Comparison of ENCODE assay signal across 9 cellular contexts in genomic region chr2:106572541-106573148, GRCh38.
DNase-seq lines count a peak whose midpoint lies in the region; ATAC-seq and TF ChIP-seq lines count a peak whose summit lies in the region.
"Had no signal": no experiment of that assay in that cellular context is flagged by ENCODE, and none has a peak within 500 bp of the region (broad histone marks: within the 10 kb centered on the region; RNA-seq: fewer than 3 reads in every experiment).

No MANE protein-coding gene starts in this region.

- H3K56ac ChIP-seq in mesendoderm (ENCODE audit: low read length), result no peak overlapping the region

- H3K27ac Mint-ChIP-seq in Calu3 (ENCODE audit: unreplicated experiment), result no peak overlapping the region
- H3K27ac Mint-ChIP-seq in activated naive CD8-positive, alpha-beta T cell treated with anti-CD3 and anti-CD28 coated beads, Interleukin-2, amount 50 U/mL, for 24 hours, result no peak overlapping the region
- H3K27ac Mint-ChIP-seq: stimulated activated naive CD8-positive, alpha-beta T cell treated with anti-CD3 and anti-CD28 coated beads, Interleukin-15, Interleukin-2, amounts not matched to agents 100 ng/mL and 50 ng/mL, for 24 hours had no signal

- WGBS in mesendoderm (ENCODE audit: extremely low coverage, insufficient coverage, low lambda C conversion rate), result no CpG with 5 or more reads among the region's 4 CpGs
- WGBS in body of pancreas, 2 donors, result 53 to 61% methylated on average over 4 of the region's 4 CpGs

- no peak overlapping the region for H3K4me2 ChIP-seq in mesendoderm (ENCODE audit: low read length)

- H3K4me1 Mint-ChIP-seq in Calu3 (ENCODE audit: low read depth, unreplicated experiment), result peaks cover 8% of the 10 kb centered on the region
- H3K4me1 Mint-ChIP-seq in activated naive CD8-positive, alpha-beta T cell treated with anti-CD3 and anti-CD28 coated beads, Interleukin-2, amount 50 U/mL, for 24 hours, result no peaks in the 10 kb centered on the region

- H3K4me1 ChIP-seq in mesendoderm (ENCODE audit: control insufficient read depth, low read depth, low read length) (no peaks in the 10 kb centered on the region), body of pancreas (no peaks in the 10 kb centered on the region)

- H2BK120ac ChIP-seq in mesendoderm (ENCODE audit: low read depth, low read length), result no peak overlapping the region

- TF ChIP-seq CTCF in Calu3 (IDR thresholded peaks at IDR 0.05; ENCODE audit: unreplicated experiment) (peak; percentile 49), body of pancreas (IDR thresholded peaks at IDR 0.05) (peak in 1 of 7 experiments; percentile 8)

- H2BK5ac ChIP-seq in mesendoderm (ENCODE audit: low read length), result no peak overlapping the region

- H2BK15ac ChIP-seq in mesendoderm (replicated peaks; ENCODE audit: low read depth), result no peak overlapping the region

- H3K9ac ChIP-seq in mesendoderm (ENCODE audit: low read length), result no peak overlapping the region

- H4K8ac ChIP-seq in mesendoderm (ENCODE audit: low read depth, low read length), result no peak overlapping the region

- no peak overlapping the region for H3K4me3 Mint-ChIP-seq in Calu3 (ENCODE audit: low read depth, unreplicated experiment)
- no peak overlapping the region for H3K4me3 Mint-ChIP-seq in activated naive CD8-positive, alpha-beta T cell treated with anti-CD3 and anti-CD28 coated beads, Interleukin-2, amount 50 U/mL, for 24 hours
- H3K4me3 Mint-ChIP-seq: stimulated activated naive CD8-positive, alpha-beta T cell treated with anti-CD3 and anti-CD28 coated beads, Interleukin-15, Interleukin-2, amounts not matched to agents 100 ng/mL and 50 ng/mL, for 24 hours had no signal

- CTCF ChIA-PET in Calu3 (lab: Charles Lee), result no interaction called here

- intact Hi-C loops in Calu3 (cut with micrococcal nuclease; ENCODE audit: unreplicated experiment), result no loop called here
- intact Hi-C loops in body of pancreas (cut with DNase I), result no loop called here

- no peaks in the 10 kb centered on the region for H3K9me3 ChIP-seq in body of pancreas

- H3K18ac ChIP-seq in mesendoderm (ENCODE audit: low read length), result no peak overlapping the region

- H3K79me1 ChIP-seq in mesendoderm (ENCODE audit: low read length), result no peaks in the 10 kb centered on the region

- H3K9me3 Mint-ChIP-seq in Calu3 (ENCODE audit: low read depth, unreplicated experiment), result no peaks in the 10 kb centered on the region
- H3K9me3 Mint-ChIP-seq in activated naive CD8-positive, alpha-beta T cell treated with anti-CD3 and anti-CD28 coated beads, Interleukin-2, amount 50 U/mL, for 24 hours, result no peaks in the 10 kb centered on the region
- H3K9me3 Mint-ChIP-seq: stimulated activated naive CD8-positive, alpha-beta T cell treated with anti-CD3 and anti-CD28 coated beads, Interleukin-15, Interleukin-2, amounts not matched to agents 100 ng/mL and 50 ng/mL, for 24 hours had no signal

- peak; percentile 20 for DNase-seq in Calu3
- DNase-seq in H4 (ENCODE audit: low spot score), result peak; percentile 43
- peak; percentile 38 for DNase-seq in activated naive CD8-positive, alpha-beta T cell treated with anti-CD3 and anti-CD28 coated beads, Interleukin-2, amount 50 U/mL, for 24 hours
- peak; percentile 63 for DNase-seq in mesendoderm
- no peak for DNase-seq in activated CD8-positive, alpha-beta memory T cell treated with anti-CD3 and anti-CD28 coated beads, Interleukin-2, amount 50 U/mL, for 4 hours
- no peak for DNase-seq in putamen (ENCODE audit: low spot score)
- no peak for DNase-seq in body of pancreas

- no TSS peak for BruUV-seq in Calu3 (replicated peaks; lab: Mats Ljungman, UMichigan)

- H3K27me3 Mint-ChIP-seq in Calu3 (ENCODE audit: unreplicated experiment), result peaks cover 48% of the 10 kb centered on the region
- H3K27me3 Mint-ChIP-seq in activated naive CD8-positive, alpha-beta T cell treated with anti-CD3 and anti-CD28 coated beads, Interleukin-2, amount 50 U/mL, for 24 hours, result peaks cover 7% of the 10 kb centered on the region

- ATAC-seq in activated naive CD8-positive, alpha-beta T cell treated with anti-CD3 and anti-CD28 coated beads, Interleukin-2, amount 50 U/mL, for 24 hours, result peak; percentile 36
- ATAC-seq in HG02678 (IDR thresholded peaks at IDR 0.05; ENCODE audit: unreplicated experiment), result no peak
- no peak for ATAC-seq in body of pancreas

- no peak overlapping the region for H3K4ac ChIP-seq in mesendoderm (ENCODE audit: low read depth, low read length)

- H3K36me3 Mint-ChIP-seq in Calu3 (ENCODE audit: insufficient read depth, unreplicated experiment), result peaks cover 4% of the 10 kb centered on the region
- H3K36me3 Mint-ChIP-seq in activated naive CD8-positive, alpha-beta T cell treated with anti-CD3 and anti-CD28 coated beads, Interleukin-2, amount 50 U/mL, for 24 hours (ENCODE audit: low read depth), result no peaks in the 10 kb centered on the region

- no peak overlapping the region for H3K23ac ChIP-seq in mesendoderm (ENCODE audit: low read length)

- no peak overlapping the region for H4K5ac ChIP-seq in mesendoderm (ENCODE audit: low read length)

- H3K27me3 ChIP-seq in mesendoderm (ENCODE audit: insufficient read depth, low read length, poor library complexity) (no peaks in the 10 kb centered on the region), body of pancreas (no peaks in the 10 kb centered on the region)

- H3K4me3 ChIP-seq in mesendoderm (ENCODE audit: low read length), result no peak overlapping the region
- H3K4me3 ChIP-seq in body of pancreas, result no peak overlapping the region

- H3K27ac ChIP-seq in mesendoderm (ENCODE audit: low read depth, low read length) (no peak overlapping the region), body of pancreas (no peak overlapping the region)

- H2AK5ac ChIP-seq in mesendoderm (ENCODE audit: low read length), result no peak overlapping the region

- TF ChIP-seq POLR2A in body of pancreas (IDR thresholded peaks at IDR 0.05), result no peak

- no peaks in the 10 kb centered on the region for H3K79me2 ChIP-seq in mesendoderm (ENCODE audit: control insufficient read depth, insufficient read depth, low read length)

- H3K36me3 ChIP-seq in mesendoderm (ENCODE audit: control insufficient read depth, insufficient read depth, low read length), result no peaks in the 10 kb centered on the region
- H3K36me3 ChIP-seq in body of pancreas (replicated peaks in 1 of 2; ENCODE audit: insufficient read depth in 1 of 2, low read depth in 2 of 2), result no peaks in the 10 kb centered on the region

Comparison
In these comparisons a context has a peak if more than half of its experiments do, and no peak if none do; other contexts are left out.
1. DNase-seq: peak in Calu3 (single experiment), H4 (single experiment), activated naive CD8-positive, alpha-beta T cell treated with anti-CD3 and anti-CD28 coated beads, Interleukin-2, amount 50 U/mL, for 24 hours (single experiment) and mesendoderm (single experiment); none in activated CD8-positive, alpha-beta memory T cell treated with anti-CD3 and anti-CD28 coated beads, Interleukin-2, amount 50 U/mL, for 4 hours (single experiment), putamen (single experiment) and body of pancreas (0 of 4).